Comparison of ENCODE assay signal across 27 cellular contexts in the genomic region with DNA sequence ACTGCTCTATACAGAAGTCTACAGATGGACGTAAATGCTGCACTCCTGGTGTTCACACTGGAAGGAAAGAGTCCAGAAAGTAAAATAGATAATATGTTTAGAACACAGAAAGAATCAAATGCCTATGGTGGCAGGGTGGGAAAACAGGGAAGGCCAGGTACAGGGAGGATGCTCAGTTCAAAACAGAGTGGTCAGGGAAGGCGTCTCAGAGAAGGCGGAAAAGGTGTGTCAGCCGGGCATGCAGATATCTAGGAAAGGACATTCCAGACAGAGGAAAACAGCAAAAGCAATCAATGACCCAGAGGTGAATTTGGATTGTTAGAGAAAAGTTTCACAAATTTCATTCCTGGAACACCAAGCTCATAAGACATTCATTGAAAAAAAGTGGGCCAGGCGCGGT.
"Had no signal": no experiment of that assay in that cellular context is flagged by ENCODE, and none has a peak within 500 bp of the region (broad histone marks: within the 10 kb centered on the region; RNA-seq: fewer than 3 reads in every experiment).

No MANE protein-coding gene starts in this region.

- ATAC-seq: naive thymus-derived CD8-positive, alpha-beta T cell; pancreas; psoas muscle; right cardiac atrium; right lobe of liver; stimulated activated effector memory CD8-positive, alpha-beta T cell treated with anti-CD3 and anti-CD28 coated beads, Interleukin-12 subunit alpha, Interleukin-12 subunit beta, amount 100 ng/mL, for 72 hours; stimulated activated naive B cell treated with anti-CD40 and anti-IgM and Interleukin-4, amounts not matched to agents 10 μg/mL and 1 μg/mL and 100 μg/mL, for 72 hours; upper lobe of right lung had no signal

- H3K4me1 ChIP-seq: pancreas, psoas muscle, right lobe of liver, sigmoid colon, stomach, thyroid gland, tibial nerve, upper lobe of right lung, uterus had no signal

- H3K9me3 ChIP-seq: neutrophil, pancreas, psoas muscle, right lobe of liver, sigmoid colon, thoracic aorta, thyroid gland, upper lobe of right lung, uterus had no signal

- H3K4me3 Mint-ChIP-seq: naive thymus-derived CD8-positive, alpha-beta T cell; natural killer cell treated with Interleukin-12 subunit alpha and Interleukin-12 subunit beta and Interleukin-15 and Interleukin-18, amount 100 ng/mL, for 72 hours; nephron progenitor cell; neural crest cell; stimulated activated effector memory CD8-positive, alpha-beta T cell treated with anti-CD3 and anti-CD28 coated beads, Interleukin-12 subunit alpha, Interleukin-12 subunit beta, amount 100 ng/mL, for 72 hours; stimulated activated naive B cell treated with anti-CD40 and anti-IgM and Interleukin-4, amounts not matched to agents 10 μg/mL and 1 μg/mL and 100 μg/mL, for 72 hours; stimulated activated naive CD8-positive, alpha-beta T cell treated with anti-CD3 and anti-CD28 coated beads, Interleukin-15, Interleukin-2, amounts not matched to agents 100 ng/mL and 50 ng/mL, for 24 hours; type B pancreatic cell had no signal

- H3K27me3 ChIP-seq: neutrophil, pancreas, right lobe of liver, sigmoid colon, stomach, thyroid gland, tibial nerve, upper lobe of right lung, uterus had no signal

- DNase-seq: naive thymus-derived CD8-positive, alpha-beta T cell; nephron progenitor cell; nucleus accumbens; pancreas; psoas muscle; right cardiac atrium; right lobe of liver; sigmoid colon; small intestine; stimulated activated CD4-positive, alpha-beta T cell treated with anti-CD3 and anti-CD28 coated beads, Interleukin-15, amount 100 ng/mL, for 24 hours; stimulated activated CD4-positive, alpha-beta T cell treated with anti-CD3 and anti-CD28 coated beads, Interleukin-2, amount 100 ng/mL, for 24 hours; stimulated activated CD4-positive, alpha-beta T cell treated with anti-CD3 and anti-CD28 coated beads, Interleukin-2, amount 100 ng/mL, for 48 hours; stimulated activated CD4-positive, alpha-beta T cell treated with anti-CD3 and anti-CD28 coated beads, Interleukin-4, amount 100 ng/mL, for 24 hours; stimulated activated naive B cell treated with anti-CD40 and anti-IgM and Interleukin-4, amounts not matched to agents 10 μg/mL and 1 μg/mL and 100 μg/mL, for 72 hours; stimulated activated naive CD4-positive, alpha-beta T cell treated with Interleukin-2 at 50 U/mL for 16 hours; stomach; thyroid gland; upper lobe of right lung; uterus had no signal

- H3K4me3 ChIP-seq: pancreas, psoas muscle, right lobe of liver, sigmoid colon, stomach, thoracic aorta, thyroid gland, tibial nerve, upper lobe of right lung, uterus had no signal

- H3K27ac Mint-ChIP-seq: natural killer cell treated with Interleukin-12 subunit alpha and Interleukin-12 subunit beta and Interleukin-15 and Interleukin-18, amount 100 ng/mL, for 72 hours; nephron progenitor cell; stimulated activated effector memory CD8-positive, alpha-beta T cell treated with anti-CD3 and anti-CD28 coated beads, Interleukin-12 subunit alpha, Interleukin-12 subunit beta, amount 100 ng/mL, for 72 hours; stimulated activated naive B cell treated with anti-CD40 and anti-IgM and Interleukin-4, amounts not matched to agents 10 μg/mL and 1 μg/mL and 100 μg/mL, for 72 hours; stimulated activated naive CD8-positive, alpha-beta T cell treated with anti-CD3 and anti-CD28 coated beads, Interleukin-15, Interleukin-2, amounts not matched to agents 100 ng/mL and 50 ng/mL, for 24 hours; type B pancreatic cell had no signal

- H3K27me3 Mint-ChIP-seq: type B pancreatic cell had no signal

- H3K36me3 Mint-ChIP-seq: naive thymus-derived CD8-positive, alpha-beta T cell; natural killer cell treated with Interleukin-12 subunit alpha and Interleukin-12 subunit beta and Interleukin-15 and Interleukin-18, amount 100 ng/mL, for 72 hours; stimulated activated effector memory CD8-positive, alpha-beta T cell treated with anti-CD3 and anti-CD28 coated beads, Interleukin-12 subunit alpha, Interleukin-12 subunit beta, amount 100 ng/mL, for 72 hours; stimulated activated naive B cell treated with anti-CD40 and anti-IgM and Interleukin-4, amounts not matched to agents 10 μg/mL and 1 μg/mL and 100 μg/mL, for 72 hours had no signal

- H3K36me3 ChIP-seq: neutrophil, pancreas, right lobe of liver, sigmoid colon, stomach, thoracic aorta, thyroid gland, tibial nerve, upper lobe of right lung, uterus had no signal

- H3K27ac ChIP-seq: neutrophil, pancreas, psoas muscle, right lobe of liver, sigmoid colon, stomach, thoracic aorta, thyroid gland, tibial nerve, upper lobe of right lung, uterus had no signal

- H3K9me3 Mint-ChIP-seq: natural killer cell treated with Interleukin-12 subunit alpha and Interleukin-12 subunit beta and Interleukin-15 and Interleukin-18, amount 100 ng/mL, for 72 hours; stimulated activated naive CD8-positive, alpha-beta T cell treated with anti-CD3 and anti-CD28 coated beads, Interleukin-15, Interleukin-2, amounts not matched to agents 100 ng/mL and 50 ng/mL, for 24 hours had no signal

- H3K4me1 Mint-ChIP-seq: neural crest cell; stimulated activated effector memory CD8-positive, alpha-beta T cell treated with anti-CD3 and anti-CD28 coated beads, Interleukin-12 subunit alpha, Interleukin-12 subunit beta, amount 100 ng/mL, for 72 hours; stimulated activated naive B cell treated with anti-CD40 and anti-IgM and Interleukin-4, amounts not matched to agents 10 μg/mL and 1 μg/mL and 100 μg/mL, for 72 hours had no signal
